Comparison of ENCODE assay signal across 1 cellular context in genomic region chr19:2755811-2756210, GRCh38.
TF ChIP-seq lines count a peak whose summit lies in the region.

No MANE protein-coding gene starts in this region.

TF ChIP-seq in GM12878, 131 proteins besides CTCF, POLR2A, EP300 and RAD21:
- no peak for TF ChIP-seq BACH1 (IDR thresholded peaks at IDR 0.05; ENCODE audit: borderline replicate concordance)
- TF ChIP-seq ZZZ3 (IDR thresholded peaks at IDR 0.05; ENCODE audit: control insufficient read depth, insufficient read length, low read depth), result no peak
- TF ChIP-seq CHD4 (IDR thresholded peaks at IDR 0.05), result no peak
- TF ChIP-seq MTA3 (IDR thresholded peaks at IDR 0.05; ENCODE audit: borderline replicate concordance, low read length), result no peak
- no peak for TF ChIP-seq ZNF592 (IDR thresholded peaks at IDR 0.05)
- no peak for TF ChIP-seq SUPT20H (IDR thresholded peaks at IDR 0.05; ENCODE audit: borderline replicate concordance, control insufficient read depth, low read depth, low read length)
- TF ChIP-seq ZNF687 (IDR thresholded peaks at IDR 0.05), result no peak
- no peak for TF ChIP-seq SREBF1 (IDR thresholded peaks at IDR 0.05; ENCODE audit: low read length)
- no peak for TF ChIP-seq PKNOX1 (IDR thresholded peaks at IDR 0.05)
